1 cellular context compared by ENCODE assay signal in genomic region chr1:163201906-163202305, GRCh38.
TF ChIP-seq lines count a peak whose summit lies in the region.

No MANE protein-coding gene starts in this region.

TF ChIP-seq in GM23338, 12 proteins besides CTCF, POLR2A, EP300 and RAD21 (continued from another document):
- no peak for TF ChIP-seq ZNF462 (CRISPR knock-in tag; IDR thresholded peaks at IDR 0.05)
- TF ChIP-seq ZNF331 (CRISPR knock-in tag; IDR thresholded peaks at IDR 0.05; ENCODE audit: low read depth), result no peak
- TF ChIP-seq STAT1 (IDR thresholded peaks at IDR 0.05; ENCODE audit: unreplicated experiment), result no peak
- TF ChIP-seq ETS1 (IDR thresholded peaks at IDR 0.05), result no peak
